In genomic region chrX:3117650-3118049, GRCh38 we compare ENCODE assay signal across 8 cellular contexts.
A peak's percentile ranks its signal among the peaks of the same experiment; 100 is the strongest.
DNase-seq lines count a peak whose midpoint lies in the region; FAIRE-seq and TF ChIP-seq lines count a peak whose summit lies in the region.
"Not testable (repeated sequence)": the region's sequence is repeated elsewhere in the genome, so short reads cannot be mapped to it uniquely, and the experiment has no call there.

No MANE protein-coding gene starts in this region.

- H3K4me1 Mint-ChIP-seq in mesothelial cell of epicardium = peaks cover 24% of the 10 kb centered on the region
- H3K4me1 Mint-ChIP-seq in type B pancreatic cell (ENCODE audit: unreplicated experiment) = peaks cover 21% of the 10 kb centered on the region

- not testable (repeated sequence) for H3K9me3 ChIP-seq in ascending aorta

- H3K27me3 ChIP-seq in ascending aorta = not testable (repeated sequence)

- intact Hi-C loops in ascending aorta (cut with DNase I) = not testable (repeated sequence)

- peak overlapping the region; percentile 14 for H3K27ac Mint-ChIP-seq in mesothelial cell of epicardium
- H3K27ac Mint-ChIP-seq in type B pancreatic cell = not testable (repeated sequence)

- not testable (repeated sequence) for H3K4me3 Mint-ChIP-seq in mesothelial cell of epicardium, type B pancreatic cell

- DNase-seq in D721Med (ENCODE audit: insufficient read length, low spot score); HTR-8/SVneo (ENCODE audit: insufficient read length, low spot score); ascending aorta (ENCODE audit: low spot score in 2 of 2); mesothelial cell of epicardium (ENCODE audit: low spot score in 2 of 2, unreplicated experiment in 2 of 2); type B pancreatic cell (ENCODE audit: extremely low spot score, unreplicated experiment): not testable (repeated sequence)
- peak; percentile 1 for DNase-seq in OCI-M1 (lab: John Stamatoyannopoulos, UW)
- peak; percentile 2 for DNase-seq in fibroblast of villous mesenchyme (ENCODE audit: low read depth)

- H3K27me3 Mint-ChIP-seq in mesothelial cell of epicardium (ENCODE audit: low read depth); type B pancreatic cell: not testable (repeated sequence)

- peaks cover 10% of the 10 kb centered on the region for H3K9me3 Mint-ChIP-seq in mesothelial cell of epicardium
- not testable (repeated sequence) for H3K9me3 Mint-ChIP-seq in type B pancreatic cell

- H3K4me3 ChIP-seq in ascending aorta; fibroblast of villous mesenchyme (ENCODE audit: low read depth, low read length): not testable (repeated sequence)

- not testable (repeated sequence) for H3K36me3 ChIP-seq in ascending aorta

- not testable (repeated sequence) for H3K4me1 ChIP-seq in ascending aorta

- H3K36me3 Mint-ChIP-seq in mesothelial cell of epicardium, type B pancreatic cell: not testable (repeated sequence)

- peak; percentile 12 for TF ChIP-seq CTCF in D721Med (IDR thresholded peaks at IDR 0.05; ENCODE audit: insufficient read depth, missing control alignments)
- peak in 2 of 3 experiments; percentile 9 to 37 for TF ChIP-seq CTCF in ascending aorta (IDR thresholded peaks at IDR 0.05)
- TF ChIP-seq CTCF in fibroblast of villous mesenchyme (IDR thresholded peaks at IDR 0.05; ENCODE audit: insufficient read depth, low read depth, low read length) = peak; percentile 39
- peak; percentile 51 for TF ChIP-seq CTCF in mesothelial cell of epicardium (IDR thresholded peaks at IDR 0.05; ENCODE audit: unreplicated experiment)
- TF ChIP-seq CTCF in type B pancreatic cell (conservative IDR thresholded peaks at IDR 0.05) = peak; percentile 77

- not testable (repeated sequence) for FAIRE-seq in D721Med (lab: Jason Lieb, UNC)
- FAIRE-seq in HTR-8/SVneo (lab: Jason Lieb, UNC) (peak; percentile 16), colon (lab: Jason Lieb, UNC) (peak; percentile 79)

- not testable (repeated sequence) for H3K27ac ChIP-seq in ascending aorta

Comparison
In these comparisons a context has a peak if more than half of its experiments do, and no peak if none do; other contexts are left out.
1. CTCF ChIP-seq: peak in every context shown above with its lines; median percentile 77 in type B pancreatic cell; 51 in mesothelial cell of epicardium; 39 in fibroblast of villous mesenchyme; 23 in ascending aorta; 12 in D721Med.